ENCODE assay signal across 8 cellular contexts in genomic region chr14:100213956-100214767, GRCh38. TPM values are rescaled to one million over a fixed set of nuclear protein-coding genes. Genes with fewer than 3 reads are reported as not detected.
DNase-seq lines count a peak whose midpoint lies in the region; ATAC-seq and TF ChIP-seq lines count a peak whose summit lies in the region.

No MANE protein-coding gene starts in this region.

- H3K9me3 Mint-ChIP-seq in naive thymus-derived CD8-positive, alpha-beta T cell, result no peaks in the 10 kb centered on the region

- peaks cover 6% of the 10 kb centered on the region; the same call in 1 of the 2 replicates for H3K79me2 ChIP-seq in PC-3 (ENCODE audit: low read length)
- H3K79me2 ChIP-seq in fibroblast of lung (ENCODE audit: control insufficient read depth, insufficient read depth, low read length), result no peaks in the 10 kb centered on the region

- no peaks in the 10 kb centered on the region for H3K9me2 ChIP-seq in PC-3 (replicated peaks; ENCODE audit: low read length)

- TF ChIP-seq CTCF in PC-3 (conservative IDR thresholded peaks at IDR 0.05; ENCODE audit: low read depth, low read length) (no peak), fibroblast of lung (conservative IDR thresholded peaks at IDR 0.05 in 1 of 2, IDR thresholded peaks at IDR 0.05 in 1 of 2; ENCODE audit: low read depth in 1 of 2, low read length in 2 of 2) (no peak)

- CTCF ChIA-PET in PC-3 (lab: Charles Lee), result no interaction called here

- H4K20me1 ChIP-seq in PC-3 (ENCODE audit: low read length), result no peaks in the 10 kb centered on the region
- no peaks in the 10 kb centered on the region for H4K20me1 ChIP-seq in fibroblast of lung (ENCODE audit: control insufficient read depth, extremely low read depth, insufficient read depth, low read length)

- H3K27me3 Mint-ChIP-seq in naive thymus-derived CD8-positive, alpha-beta T cell, result no peaks in the 10 kb centered on the region

- H3K9me3 ChIP-seq in PC-3 (ENCODE audit: low read length) (no peaks in the 10 kb centered on the region), fibroblast of lung (ENCODE audit: control insufficient read depth, insufficient read depth, low read depth, low read length) (no peaks in the 10 kb centered on the region)

- DNase-seq in DMS53 treated with DMSO at 0.1 percent for 48 hours (lab: John Stamatoyannopoulos, UW; ENCODE audit: unreplicated experiment), result peak; percentile 63
- peak; percentile 72 for DNase-seq in KBM-7
- peak; percentile 88 for DNase-seq in PC-3
- peak; percentile 91 to 96 for DNase-seq in activated T-cell treated with anti-CD3 and anti-CD28 coated beads, Interleukin-2, amount 50 U/mL, for 48 hours
- peak; percentile 59 to 66 for DNase-seq in fibroblast of lung (ENCODE audit: low read depth in 2 of 2)
- peak; percentile 81 to 98 (median 90) for DNase-seq in naive thymus-derived CD8-positive, alpha-beta T cell
- DNase-seq in stimulated activated naive CD4-positive, alpha-beta T cell treated with Interleukin-2 at 50 U/mL for 16 hours (lab: John Stamatoyannopoulos, UW), result peak; percentile 94

- H3K4me3 ChIP-seq in PC-3 (ENCODE audit: low read length) (peak overlapping the region; percentile 82), fibroblast of lung (replicated peaks in 1 of 4; ENCODE audit: control extremely low read depth in 1 of 4, insufficient read depth in 1 of 4, low read depth in 3 of 4, low read length in 4 of 4) (peak overlapping the region; percentile 48 to 76 (median 62))

- H3K4me2 ChIP-seq in PC-3 (ENCODE audit: low read length) (peak overlapping the region; percentile 96), fibroblast of lung (ENCODE audit: extremely low read depth, insufficient read depth, low read length) (peak overlapping the region; percentile 72)

- intact Hi-C loops in PC-3 (cut with micrococcal nuclease), result no loop called here

- H3K27ac ChIP-seq in PC-3 (ENCODE audit: low read length) (peak overlapping the region; percentile 66), fibroblast of lung (ENCODE audit: insufficient read depth, low read length) (peak overlapping the region; percentile 67)

- H3K4me1 Mint-ChIP-seq in naive thymus-derived CD8-positive, alpha-beta T cell, result peaks cover 16 to 44% (median 34%) of the 10 kb centered on the region in 4 donors

- in situ Hi-C loops in KBM-7 (cut with MboI; ENCODE audit: low pct_unique_long_range_greater_than_20kb, low sequenced_read_pairs), result no loop called here

- H3K36me3 ChIP-seq in PC-3 (ENCODE audit: low read depth, low read length) (no peaks in the 10 kb centered on the region), fibroblast of lung (ENCODE audit: control insufficient read depth, insufficient read depth, low read length) (no peaks in the 10 kb centered on the region)

- H3F3A ChIP-seq in PC-3 (ENCODE audit: low read length, unreplicated experiment), result no peaks in the 10 kb centered on the region

- H3K4me3 Mint-ChIP-seq in naive thymus-derived CD8-positive, alpha-beta T cell, result peak overlapping the region; percentile 77 to 87 (median 85)

- POLR2A ChIA-PET in PC-3 (lab: Charles Lee; ENCODE audit: unreplicated experiment), result interaction anchor here (0.5 to 0.7 kb wide), 2 partner anchors 130 to 905 kb away, joined by 3 to 8 read pairs; no protein-coding TSS in a partner anchor
- POLR2A ChIA-PET in naive thymus-derived CD8-positive, alpha-beta T cell (lab: Charles Lee), result interaction anchor here (0.9 to 6.6 kb wide), 14 partner anchors 9 to 149 kb away, joined by 3 to 97 read pairs (median 6); partner anchors contain the start of genes EVL and YY1

- peak overlapping the region; percentile 85 to 97 (median 94) for H3K27ac Mint-ChIP-seq in naive thymus-derived CD8-positive, alpha-beta T cell

- H3K27me3 ChIP-seq in PC-3 (ENCODE audit: low read length) (no peaks in the 10 kb centered on the region), fibroblast of lung (ENCODE audit: control insufficient read depth, insufficient read depth, low read length) (no peaks in the 10 kb centered on the region)

- no peaks in the 10 kb centered on the region for H3K36me3 Mint-ChIP-seq in naive thymus-derived CD8-positive, alpha-beta T cell

- peak overlapping the region; percentile 90 for H3K9ac ChIP-seq in PC-3 (ENCODE audit: low read length)
- peak overlapping the region; percentile 81 for H3K9ac ChIP-seq in fibroblast of lung (ENCODE audit: insufficient read depth, low read length)

- ATAC-seq in GM21723 (IDR thresholded peaks at IDR 0.05; ENCODE audit: unreplicated experiment), result peak; percentile 96
- peak; percentile 94 for ATAC-seq in PC-3
- peak; percentile 90 to 93 for ATAC-seq in naive thymus-derived CD8-positive, alpha-beta T cell

- H2AFZ ChIP-seq in PC-3 (ENCODE audit: low read length) (peak overlapping the region; percentile 98), fibroblast of lung (ENCODE audit: low read length) (peak overlapping the region; percentile 65)

- peaks cover 10% of the 10 kb centered on the region for H3K4me1 ChIP-seq in PC-3 (ENCODE audit: insufficient read depth, low read length)
- H3K4me1 ChIP-seq in fibroblast of lung (ENCODE audit: control insufficient read depth, extremely low read depth, insufficient read depth, low read length), result peaks cover 6% of the 10 kb centered on the region

- BruUV-seq in PC-3 (replicated peaks; lab: Mats Ljungman, UMichigan), result no TSS peak

RNA-seq across cellular contexts. Expression of gene YY1, which starts 24.8 kb away (rescaled TPM):
- 64.1 and 88.4 TPM in 2 replicates for total RNA-seq in PC-3 (2014; rRNA removed)
- 37.5 and 40.8 TPM in 2 replicates for total RNA-seq in fibroblast of lung
- 33.8 and 41.9 TPM in 2 replicates for polyA plus RNA-seq in fibroblast of lung
- polyA plus RNA-seq in fibroblast of lung (2012), result 41.6 and 46.1 TPM in 2 replicates
- 12.4 and 17.8 TPM in 2 replicates for polyA minus RNA-seq in fibroblast of lung (ENCODE audit: low replicate concordance)
- 100 to 1,000 TPM in 1 of 2 experiments, 10 to 100 TPM in 1; 93.2 to 102 TPM for total RNA-seq in naive thymus-derived CD8-positive, alpha-beta T cell
- polyA plus RNA-seq in naive thymus-derived CD8-positive, alpha-beta T cell, result 10 to 100 TPM; 15.0 to 16.5 (median 16.2) TPM

RNA-seq across cellular contexts. Expression of gene DEGS2, which starts 54.7 kb away (rescaled TPM):
- total RNA-seq in PC-3 (2014; rRNA removed) (1.6 and 5.4 TPM in 2 replicates), fibroblast of lung (under 0.01 and 0.26 TPM in 2 replicates)
- polyA plus RNA-seq in fibroblast of lung, result not detected in 2 replicates
- polyA plus RNA-seq in fibroblast of lung (2012), result 0.13 and 0.21 TPM in 2 replicates
- not detected in 2 replicates for polyA minus RNA-seq in fibroblast of lung (ENCODE audit: low replicate concordance)
- total RNA-seq in naive thymus-derived CD8-positive, alpha-beta T cell, result under 1 TPM in 1 of 2 experiments, not detected in 1; 0.49 TPM
- 1 to 10 TPM in 2 of 3 donors, under 1 TPM in 1; 0.39 to 1.1 (median 1.0) TPM for polyA plus RNA-seq in naive thymus-derived CD8-positive, alpha-beta T cell

Comparison
In these comparisons a context has a peak if more than half of its experiments do, and no peak if none do; other contexts are left out.
1. Peak in every context shown above with its lines: DNase-seq, ATAC-seq, H3K4me3 ChIP-seq and H3K27ac ChIP-seq.